1 cellular context compared by ENCODE assay signal in the genomic region with DNA sequence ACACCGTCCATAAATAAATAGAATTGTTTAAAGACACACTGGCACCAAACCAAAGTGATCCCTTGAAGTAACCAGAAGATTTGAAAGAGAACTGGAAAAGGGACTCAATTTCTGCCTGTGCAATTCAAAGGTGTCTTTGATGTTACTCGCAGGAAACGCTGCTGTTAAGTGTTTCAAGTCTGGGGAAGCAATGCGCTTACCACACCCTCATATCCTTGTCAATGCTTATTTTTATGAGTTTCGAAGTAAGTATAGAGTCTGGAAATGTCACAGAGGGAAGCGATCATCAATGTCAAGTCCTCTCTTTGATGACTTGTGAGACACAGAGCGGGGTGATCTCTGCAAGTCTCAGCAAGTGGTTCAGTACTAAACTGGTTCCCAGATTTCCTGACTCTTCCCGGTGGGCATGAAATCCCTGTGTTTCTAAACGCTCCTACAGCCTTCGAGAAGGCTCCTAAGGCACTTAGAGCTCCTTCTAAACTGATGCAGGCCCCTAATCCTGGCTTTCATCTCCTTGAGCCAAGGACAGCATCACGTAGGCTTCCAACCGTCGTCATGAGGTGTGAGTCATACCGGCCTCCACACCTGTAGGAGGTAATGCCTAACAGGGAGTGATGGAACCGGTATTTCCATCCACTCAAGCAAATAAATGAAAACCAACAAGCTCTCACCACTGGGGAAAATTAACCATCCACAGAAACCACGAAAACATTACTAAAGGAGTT.
TF ChIP-seq lines count a peak whose summit lies in the region.

No MANE protein-coding gene starts in this region.

TF ChIP-seq in GM23338, 12 proteins besides CTCF, POLR2A, EP300 and RAD21 (continued from another document):
- no peak for TF ChIP-seq ZNF331 (CRISPR knock-in tag; IDR thresholded peaks at IDR 0.05; ENCODE audit: low read depth)
- TF ChIP-seq ETS1 (IDR thresholded peaks at IDR 0.05), result no peak
